16 cellular contexts compared by ENCODE assay signal in genomic region chr1:228979774-228980173, GRCh38.
A peak's percentile ranks its signal among the peaks of the same experiment; 100 is the strongest.
DNase-seq lines count a peak whose midpoint lies in the region; ATAC-seq, FAIRE-seq and TF ChIP-seq lines count a peak whose summit lies in the region.
"Had no signal": no experiment of that assay in that cellular context is flagged by ENCODE, and none has a peak within 500 bp of the region (broad histone marks: within the 10 kb centered on the region; RNA-seq: fewer than 3 reads in every experiment).

No MANE protein-coding gene starts in this region.

- H3K4ac ChIP-seq in IMR-90 (ENCODE audit: low read depth, low read length) (no peak overlapping the region), mesendoderm (ENCODE audit: low read depth, low read length) (no peak overlapping the region)

- H3K36me3 Mint-ChIP-seq in type B pancreatic cell = no peaks in the 10 kb centered on the region
- H3K36me3 Mint-ChIP-seq: CD4-positive, alpha-beta memory T cell had no signal

- H3K4me1 ChIP-seq in HEK293 (ENCODE audit: control insufficient read depth, insufficient read depth, low read length) (no peaks in the 10 kb centered on the region), IMR-90 (ENCODE audit: control insufficient read depth, insufficient read depth, low read length) (peaks cover 8% of the 10 kb centered on the region; the same call in 1 of the 2 replicates), mesendoderm (ENCODE audit: control insufficient read depth, low read depth, low read length) (peaks cover 6% of the 10 kb centered on the region), kidney (ENCODE audit: control insufficient read depth in 1 of 2, insufficient read depth in 1 of 2, low read depth in 1 of 2, low read length in 2 of 2) (peaks cover 4 to 10% of the 10 kb centered on the region in 2 donors)
- H3K4me1 ChIP-seq: A549 had no signal

- H3K56ac ChIP-seq in IMR-90 (ENCODE audit: extremely low read depth, insufficient read depth, low read length) = no peak overlapping the region
- peak overlapping the region; percentile 26 for H3K56ac ChIP-seq in mesendoderm (ENCODE audit: low read length)

- no peak for TF ChIP-seq RAD21 in IMR-90 (IDR thresholded peaks at IDR 0.05; ENCODE audit: low read length)

- no peaks in the 10 kb centered on the region for H3K27me3 Mint-ChIP-seq in type B pancreatic cell

- no peak overlapping the region for H3K4me3 Mint-ChIP-seq in type B pancreatic cell
- H3K4me3 Mint-ChIP-seq: CD4-positive, alpha-beta memory T cell had no signal

- no peak overlapping the region for H3K18ac ChIP-seq in IMR-90 (ENCODE audit: low read depth, low read length)
- no peak overlapping the region for H3K18ac ChIP-seq in mesendoderm (ENCODE audit: low read length)

- H2BK5ac ChIP-seq in IMR-90 (ENCODE audit: low read depth, low read length, poor library complexity, severe bottlenecking) (peak overlapping the region; percentile 62), mesendoderm (ENCODE audit: low read length) (no peak overlapping the region)

- no peaks in the 10 kb centered on the region for H4K20me1 ChIP-seq in IMR-90 (ENCODE audit: insufficient read depth, low read length)

- FAIRE-seq in kidney (lab: Jason Lieb, UNC) = no peak
- FAIRE-seq: A549, GM12878, GM18507 had no signal

- H3K4me3 ChIP-seq in HEK293 (ENCODE audit: low read depth, low read length) = no peak overlapping the region
- H3K4me3 ChIP-seq in IMR-90 (ENCODE audit: insufficient read depth, low read depth, low read length) = no peak overlapping the region
- no peak overlapping the region for H3K4me3 ChIP-seq in mesendoderm (ENCODE audit: low read length)
- H3K4me3 ChIP-seq in kidney (ENCODE audit: low read length in 2 of 2) = no peak overlapping the region
- H3K4me3 ChIP-seq: A549, GM12878 had no signal

- H4K5ac ChIP-seq in IMR-90 (ENCODE audit: low read depth, low read length) (no peak overlapping the region), mesendoderm (ENCODE audit: low read length) (no peak overlapping the region)

- POLR2A ChIA-PET in HEK293 (lab: Yijun Ruan, JAX) (no interaction called here), IMR-90 (lab: Charles Lee; ENCODE audit: unreplicated experiment) (no interaction called here)

- no peak overlapping the region for H3K4me2 ChIP-seq in IMR-90 (ENCODE audit: low read depth, low read length)
- H3K4me2 ChIP-seq in mesendoderm (ENCODE audit: low read length) = no peak overlapping the region
- H3K4me2 ChIP-seq: A549 had no signal

- 100% methylated on average over 4 of the region's 6 CpGs; no CpG with 5 or more reads in 1 of the 2 experiments for WGBS in IMR-90 (ENCODE audit: extremely low coverage in 2 of 2, insufficient read length in 1 of 2), 2 experiments
- no CpG with 5 or more reads among the region's 6 CpGs for WGBS in mesendoderm (ENCODE audit: extremely low coverage, insufficient coverage, low lambda C conversion rate)

- H3K9ac ChIP-seq in IMR-90 (ENCODE audit: low read depth, low read length) (no peak overlapping the region), mesendoderm (ENCODE audit: low read length) (no peak overlapping the region), kidney (ENCODE audit: low read length in 2 of 2) (no peak overlapping the region)

- CTCF ChIA-PET in HEK293 (lab: Yijun Ruan, JAX) = interaction anchor here (0.7 kb wide), 1 partner anchor 247 kb away, joined by 3 read pairs; no protein-coding TSS in a partner anchor
- CTCF ChIA-PET in IMR-90 (lab: Yijun Ruan, JAX) = interaction anchor here (0.5 kb wide), 1 partner anchor 233 kb away, joined by 3 read pairs; no protein-coding TSS in a partner anchor

- ATAC-seq in IMR-90 (ENCODE audit: low read depth) (no peak), GM21423 (IDR thresholded peaks at IDR 0.05; ENCODE audit: unreplicated experiment) (no peak), GM19395 (IDR thresholded peaks at IDR 0.05; ENCODE audit: unreplicated experiment) (no peak)
- ATAC-seq: A549, GM12878 had no signal

- no peaks in the 10 kb centered on the region for H3K9me3 ChIP-seq in HEK293 (ENCODE audit: control insufficient read depth, insufficient read depth, low read depth, low read length)
- H3K9me3 ChIP-seq in IMR-90 (ENCODE audit: control insufficient read depth, insufficient read depth, low read length) = no peaks in the 10 kb centered on the region
- no peaks in the 10 kb centered on the region for H3K9me3 ChIP-seq in kidney (ENCODE audit: control insufficient read depth in 1 of 2, low read length in 2 of 2)
- H3K9me3 ChIP-seq: A549, BE2C had no signal

- H2AK9ac ChIP-seq in IMR-90 (replicated peaks; ENCODE audit: low read depth, low read length, poor library complexity) = no peak overlapping the region

- TF ChIP-seq POLR2A in IMR-90 (IDR thresholded peaks at IDR 0.05; ENCODE audit: low read depth, low read length) = no peak

- no peak overlapping the region for H2AFZ ChIP-seq in IMR-90 (replicated peaks; ENCODE audit: low read length, poor library complexity)

- TF ChIP-seq CTCF in HEK293 (tag by site-specific recombination; IDR thresholded peaks at IDR 0.05) (no peak), IMR-90 (conservative IDR thresholded peaks at IDR 0.05; ENCODE audit: low read depth, low read length) (no peak), type B pancreatic cell (conservative IDR thresholded peaks at IDR 0.05) (no peak), kidney (IDR thresholded peaks at IDR 0.05; ENCODE audit: borderline replicate concordance, extremely low read depth, insufficient read depth) (no peak)

- dilution Hi-C loops in IMR-90 (cut with HindIII; ENCODE audit: low sequenced_read_pairs, unreplicated experiment) = no loop called here

- H3K23ac ChIP-seq in IMR-90 (ENCODE audit: low read depth, low read length) = no peak overlapping the region
- H3K23ac ChIP-seq in mesendoderm (ENCODE audit: low read length) = no peak overlapping the region

- 0 out of 2 replicates have a peak, but pooled peaks cover 6% of the 10 kb centered on the region for H3K9me1 ChIP-seq in IMR-90 (ENCODE audit: insufficient read depth, low read length)

- H3K36me3 ChIP-seq in HEK293 (ENCODE audit: control insufficient read depth in 2 of 2, insufficient read depth in 1 of 2, low read length in 2 of 2) = no peaks in the 10 kb centered on the region
- no peaks in the 10 kb centered on the region for H3K36me3 ChIP-seq in IMR-90 (ENCODE audit: control insufficient read depth, insufficient read depth, low read length)
- no peaks in the 10 kb centered on the region for H3K36me3 ChIP-seq in mesendoderm (ENCODE audit: control insufficient read depth, insufficient read depth, low read length)
- no peaks in the 10 kb centered on the region for H3K36me3 ChIP-seq in kidney (ENCODE audit: control insufficient read depth in 1 of 2, insufficient read depth in 2 of 2, low read length in 2 of 2)
- H3K36me3 ChIP-seq: BE2C had no signal

- H2AK5ac ChIP-seq in IMR-90 (ENCODE audit: low read depth, low read length) (no peak overlapping the region), mesendoderm (ENCODE audit: low read length) (peak overlapping the region; percentile 34)

- H2BK20ac ChIP-seq in IMR-90 (ENCODE audit: low read depth, low read length) = no peak overlapping the region

- H2BK15ac ChIP-seq in IMR-90 (ENCODE audit: low read depth, low read length) (no peak overlapping the region), mesendoderm (replicated peaks; ENCODE audit: low read depth) (no peak overlapping the region)

- H2BK120ac ChIP-seq in IMR-90 (ENCODE audit: low read depth, low read length) (no peak overlapping the region), mesendoderm (ENCODE audit: low read depth, low read length) (no peak overlapping the region)

- peak overlapping the region; percentile 2 for H3K27ac Mint-ChIP-seq in type B pancreatic cell
- H3K27ac Mint-ChIP-seq: CD4-positive, alpha-beta memory T cell had no signal

- no peak overlapping the region; the same call in 1 of the 2 replicates for H4K91ac ChIP-seq in IMR-90 (ENCODE audit: insufficient read depth, low read depth, low read length)

- H3K79me1 ChIP-seq in IMR-90 (ENCODE audit: low read depth in 1 of 2, low read length in 2 of 2) (no peaks in the 10 kb centered on the region), mesendoderm (ENCODE audit: low read length) (no peaks in the 10 kb centered on the region)

- no peak overlapping the region for H3K14ac ChIP-seq in IMR-90 (replicated peaks; ENCODE audit: low read depth, low read length)

- no peaks in the 10 kb centered on the region for H3K27me3 ChIP-seq in IMR-90 (ENCODE audit: control insufficient read depth, insufficient read depth, low read length)
- H3K27me3 ChIP-seq in mesendoderm (ENCODE audit: insufficient read depth, low read length, poor library complexity) = no peaks in the 10 kb centered on the region
- H3K27me3 ChIP-seq: BE2C had no signal

- in situ Hi-C loops in IMR-90 (cut with MboI; ENCODE audit: low sequenced_read_pairs) = no loop called here

- DNase-seq in IMR-90 (no peak), mesendoderm (no peak), type B pancreatic cell (ENCODE audit: extremely low spot score, unreplicated experiment) (no peak), ureter (ENCODE audit: low spot score) (no peak), kidney (no peak)
- DNase-seq: BE2C; CD4-positive, alpha-beta memory T cell; DMS79; GOT3; HCEC 1CT had no signal

- no TSS peak for BruUV-seq in IMR-90 (replicated peaks; lab: Mats Ljungman, UMichigan)

- peaks cover 54% of the 10 kb centered on the region for H3K4me1 Mint-ChIP-seq in type B pancreatic cell (ENCODE audit: unreplicated experiment)

- H3K27ac ChIP-seq in HEK293 (ENCODE audit: extremely low read depth, low read depth, low read length) = no peak overlapping the region
- H3K27ac ChIP-seq in IMR-90 (ENCODE audit: insufficient read depth, low read length) = no peak overlapping the region
- H3K27ac ChIP-seq in mesendoderm (ENCODE audit: low read depth, low read length) = no peak overlapping the region
- no peak overlapping the region for H3K27ac ChIP-seq in kidney (ENCODE audit: low read depth in 2 of 2, low read length in 2 of 2)
- H3K27ac ChIP-seq: A549 had no signal

- H3K79me2 ChIP-seq in mesendoderm (ENCODE audit: control insufficient read depth, insufficient read depth, low read length) = no peaks in the 10 kb centered on the region

- H3K9me3 Mint-ChIP-seq in type B pancreatic cell = no peaks in the 10 kb centered on the region
- H3K9me3 Mint-ChIP-seq: CD4-positive, alpha-beta memory T cell had no signal

- no peak overlapping the region for H4K8ac ChIP-seq in IMR-90 (ENCODE audit: low read depth in 2 of 2, low read length in 2 of 2)
- H4K8ac ChIP-seq in mesendoderm (ENCODE audit: low read depth, low read length) = no peak overlapping the region

- intact Hi-C loops in IMR-90 (cut with micrococcal nuclease) (no loop called here), kidney (cut with DNase I) (no loop called here)

TF ChIP-seq in HEK293, 187 proteins besides CTCF, POLR2A, EP300 and RAD21 (continues in another document):
- no peak for TF ChIP-seq ZNF354C (tag by site-specific recombination; IDR thresholded peaks at IDR 0.05; ENCODE audit: borderline replicate concordance, low read depth)

TF ChIP-seq in IMR-90, 13 proteins besides CTCF, POLR2A, EP300 and RAD21 (continues in another document):
- no peak for TF ChIP-seq CHD1 (IDR thresholded peaks at IDR 0.05; ENCODE audit: low read depth, low read length)
- no peak for TF ChIP-seq RFX5 (IDR thresholded peaks at IDR 0.05; ENCODE audit: low read depth, low read length)
